ENCODE assay signal across 11 cellular contexts in the genomic region with DNA sequence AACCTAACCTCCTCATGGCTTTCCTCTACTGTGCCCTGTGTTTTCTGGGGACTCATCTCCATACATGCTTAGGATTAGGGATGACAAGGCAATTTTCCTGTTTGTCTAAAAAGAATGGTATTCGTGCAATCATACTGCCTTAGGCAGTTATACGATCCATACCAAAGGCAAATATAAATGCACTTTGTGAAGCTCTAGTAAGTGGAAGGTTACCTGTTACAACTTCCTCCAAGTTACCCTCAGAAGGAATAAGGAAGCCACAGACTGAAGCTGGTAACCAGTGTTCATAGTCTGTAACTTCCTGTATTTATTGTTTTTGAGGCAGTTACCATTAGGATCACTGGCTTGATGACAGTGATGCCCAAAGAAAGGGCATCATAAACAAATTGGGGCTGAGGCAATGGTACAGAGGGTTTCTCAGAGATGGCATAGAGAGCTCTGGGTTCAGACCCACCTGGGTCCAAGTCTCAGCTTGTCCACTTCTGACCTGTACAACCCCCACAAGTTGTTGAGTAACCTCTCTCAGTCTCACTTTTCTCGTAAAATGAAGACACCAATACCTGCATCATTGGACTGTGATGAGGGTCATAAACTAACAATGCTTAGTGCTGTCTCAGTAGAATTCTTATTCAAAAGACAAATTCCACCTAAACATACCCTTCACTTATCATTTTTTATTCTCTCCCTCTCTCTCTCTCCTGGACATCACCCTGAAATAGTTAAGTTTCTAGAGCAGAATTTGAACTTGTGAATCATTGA.
A peak's percentile ranks its signal among the peaks of the same experiment; 100 is the strongest.
DNase-seq lines count a peak whose midpoint lies in the region; ATAC-seq, FAIRE-seq and TF ChIP-seq lines count a peak whose summit lies in the region.
"Had no signal": no experiment of that assay in that cellular context is flagged by ENCODE, and none has a peak within 500 bp of the region (broad histone marks: within the 10 kb centered on the region; RNA-seq: fewer than 3 reads in every experiment).

No MANE protein-coding gene starts in this region.

- H3K9me3 ChIP-seq in esophagus muscularis mucosa (no peaks in the 10 kb centered on the region), adrenal gland (replicated peaks in 1 of 3) (no peaks in the 10 kb centered on the region), SK-N-SH (no peaks in the 10 kb centered on the region)
- H3K9me3 ChIP-seq: heart left ventricle had no signal

- H3K4me3 ChIP-seq in NB4 (ENCODE audit: low read depth, low read length) (no peak overlapping the region), esophagus muscularis mucosa (no peak overlapping the region), adrenal gland (no peak overlapping the region), SK-N-SH (ENCODE audit: low read depth in 2 of 2, low read length in 1 of 2) (no peak overlapping the region)
- H3K4me3 ChIP-seq: heart left ventricle had no signal

- H3K27ac Mint-ChIP-seq in activated naive CD8-positive, alpha-beta T cell treated with anti-CD3 and anti-CD28 coated beads, Interleukin-2, amount 50 U/mL, for 24 hours = peak overlapping the region; percentile 81
- peak overlapping the region; percentile 32 to 74 for H3K27ac Mint-ChIP-seq in natural killer cell

- H3K36me3 Mint-ChIP-seq in activated naive CD8-positive, alpha-beta T cell treated with anti-CD3 and anti-CD28 coated beads, Interleukin-2, amount 50 U/mL, for 24 hours (ENCODE audit: low read depth) = peaks cover 85% of the 10 kb centered on the region
- no peaks in the 10 kb centered on the region for H3K36me3 Mint-ChIP-seq in natural killer cell

- DNase-seq in GM18507 (ENCODE audit: extremely low spot score, insufficient read length, low read depth) (no peak), NB4 (ENCODE audit: low read depth) (peak; percentile 69), natural killer cell (no peak), dermis blood vessel endothelial cell (no peak), esophagus muscularis mucosa (ENCODE audit: extremely low spot score) (no peak), adrenal gland (no peak), SK-N-SH (no peak)
- no peak for DNase-seq in activated naive CD8-positive, alpha-beta T cell treated with anti-CD3 and anti-CD28 coated beads, Interleukin-2, amount 50 U/mL, for 24 hours
- DNase-seq: heart left ventricle, NCI-H146 had no signal

- H3K4me1 ChIP-seq in esophagus muscularis mucosa (peaks cover 0 to 21% (median 9%) of the 10 kb centered on the region in 4 donors), adrenal gland (replicated peaks in 1 of 2) (peaks cover 0 to 4% of the 10 kb centered on the region in 2 donors), SK-N-SH (ENCODE audit: control insufficient read depth in 1 of 2, insufficient read depth in 2 of 2, low read depth in 1 of 2, low read length in 1 of 2) (peaks cover 0 to 5% of the 10 kb centered on the region in 2 experiments; a peak in 2 of 4 replicates)

- no peak overlapping the region for H2AFZ ChIP-seq in SK-N-SH (ENCODE audit: low read depth)

- H3K36me3 ChIP-seq in esophagus muscularis mucosa (peaks cover 0 to 11% (median 0%) of the 10 kb centered on the region in 4 donors), adrenal gland (replicated peaks in 1 of 2) (no peaks in the 10 kb centered on the region), SK-N-SH (replicated peaks in 1 of 2; ENCODE audit: control insufficient read depth in 1 of 2, insufficient read depth in 2 of 2, low read length in 1 of 2) (no peaks in the 10 kb centered on the region)

- H3K27ac ChIP-seq in esophagus muscularis mucosa (replicated peaks in 1 of 4) (no peak overlapping the region), adrenal gland (peak overlapping the region in 1 of 5 donors; percentile 25), SK-N-SH (ENCODE audit: low read depth in 2 of 2, low read length in 1 of 2) (no peak overlapping the region)

- no peaks in the 10 kb centered on the region for H4K20me1 ChIP-seq in SK-N-SH (ENCODE audit: insufficient read depth)

- no peaks in the 10 kb centered on the region for H3K27me3 Mint-ChIP-seq in activated naive CD8-positive, alpha-beta T cell treated with anti-CD3 and anti-CD28 coated beads, Interleukin-2, amount 50 U/mL, for 24 hours
- H3K27me3 Mint-ChIP-seq in natural killer cell (ENCODE audit: low read depth in 2 of 2) = no peaks in the 10 kb centered on the region

- no peak for TF ChIP-seq EP300 in esophagus muscularis mucosa (IDR thresholded peaks at IDR 0.05)
- TF ChIP-seq EP300 in SK-N-SH (IDR thresholded peaks at IDR 0.05; ENCODE audit: borderline replicate concordance in 1 of 2, low read depth in 1 of 2, low read length in 1 of 2) = no peak

- peaks cover 14% of the 10 kb centered on the region for H3K9me3 Mint-ChIP-seq in activated naive CD8-positive, alpha-beta T cell treated with anti-CD3 and anti-CD28 coated beads, Interleukin-2, amount 50 U/mL, for 24 hours
- H3K9me3 Mint-ChIP-seq in natural killer cell = no peaks in the 10 kb centered on the region

- intact Hi-C loops in natural killer cell (cut with micrococcal nuclease) (no loop called here), esophagus muscularis mucosa (cut with DNase I) (no loop called here), adrenal gland (cut with DNase I) (no loop called here)

- H3K4me1 Mint-ChIP-seq in activated naive CD8-positive, alpha-beta T cell treated with anti-CD3 and anti-CD28 coated beads, Interleukin-2, amount 50 U/mL, for 24 hours = peaks cover 59% of the 10 kb centered on the region
- peaks cover 54 to 68% of the 10 kb centered on the region in 2 donors for H3K4me1 Mint-ChIP-seq in natural killer cell

- H3F3A ChIP-seq in SK-N-SH (replicated peaks; ENCODE audit: insufficient read depth) = no peaks in the 10 kb centered on the region

- H3K27me3 ChIP-seq in esophagus muscularis mucosa = no peaks in the 10 kb centered on the region
- H3K27me3 ChIP-seq in adrenal gland = no peaks in the 10 kb centered on the region
- no peaks in the 10 kb centered on the region for H3K27me3 ChIP-seq in SK-N-SH (ENCODE audit: insufficient read depth)
- H3K27me3 ChIP-seq: heart left ventricle had no signal

- ATAC-seq in activated naive CD8-positive, alpha-beta T cell treated with anti-CD3 and anti-CD28 coated beads, Interleukin-2, amount 50 U/mL, for 24 hours = no peak
- peak; percentile 40 to 77 (median 77) for ATAC-seq in natural killer cell

- POLR2A ChIA-PET in SK-N-SH (lab: Yijun Ruan, JAX) = no interaction called here

- H3K9me2 ChIP-seq in SK-N-SH = no peaks in the 10 kb centered on the region

- no peak overlapping the region for H3K9ac ChIP-seq in SK-N-SH

- FAIRE-seq in GM18507 (lab: Jason Lieb, UNC) = peak; percentile 55
- FAIRE-seq: H1 had no signal

- TF ChIP-seq POLR2A in NB4 (IDR thresholded peaks at IDR 0.05; ENCODE audit: extremely low read depth, insufficient read length) (no peak), esophagus muscularis mucosa (IDR thresholded peaks at IDR 0.05; ENCODE audit: low read depth) (no peak), adrenal gland (IDR thresholded peaks at IDR 0.05) (no peak)

- H3K4me2 ChIP-seq in SK-N-SH = no peak overlapping the region

- H3K79me2 ChIP-seq in SK-N-SH (ENCODE audit: insufficient read depth) = no peaks in the 10 kb centered on the region

- no peak for TF ChIP-seq CTCF in NB4 (IDR thresholded peaks at IDR 0.05; ENCODE audit: low read depth, low read length)
- TF ChIP-seq CTCF in natural killer cell (IDR thresholded peaks at IDR 0.05) = no peak
- TF ChIP-seq CTCF in esophagus muscularis mucosa (IDR thresholded peaks at IDR 0.05) = no peak
- TF ChIP-seq CTCF in adrenal gland (IDR thresholded peaks at IDR 0.05) = no peak
- TF ChIP-seq CTCF in SK-N-SH (IDR thresholded peaks at IDR 0.05) = no peak

- TF ChIP-seq RAD21 in SK-N-SH (IDR thresholded peaks at IDR 0.05; ENCODE audit: low read length) = no peak

- 85% methylated on average over 3 of the region's 3 CpGs for WGBS in esophagus muscularis mucosa
- WGBS in adrenal gland, 4 donors = 61 to 81% (median 76%) methylated on average over 3 of the region's 3 CpGs
- 45% methylated on average over 3 of the region's 3 CpGs for WGBS in SK-N-SH (ENCODE audit: low lambda C conversion rate)

- CTCF ChIA-PET in SK-N-SH (lab: Yijun Ruan, JAX) = interaction anchor here (1.1 to 2.0 kb wide), 4 partner anchors 10 to 185 kb away, joined by 3 to 7 read pairs (median 3); no protein-coding TSS in a partner anchor

- peak overlapping the region; percentile 19 for H3K4me3 Mint-ChIP-seq in activated naive CD8-positive, alpha-beta T cell treated with anti-CD3 and anti-CD28 coated beads, Interleukin-2, amount 50 U/mL, for 24 hours
- peak overlapping the region; percentile 72 for H3K4me3 Mint-ChIP-seq in natural killer cell

TF ChIP-seq in SK-N-SH, 30 proteins besides CTCF, POLR2A, EP300 and RAD21 (continues in another document):
- TF ChIP-seq SIN3A (IDR thresholded peaks at IDR 0.05; ENCODE audit: borderline replicate concordance, low read depth, low read length) = no peak
- no peak for TF ChIP-seq ELF1 (IDR thresholded peaks at IDR 0.05)
- TF ChIP-seq GATA2 (CRISPR knock-in tag; IDR thresholded peaks at IDR 0.05) = no peak
- TF ChIP-seq, protein P1, sequence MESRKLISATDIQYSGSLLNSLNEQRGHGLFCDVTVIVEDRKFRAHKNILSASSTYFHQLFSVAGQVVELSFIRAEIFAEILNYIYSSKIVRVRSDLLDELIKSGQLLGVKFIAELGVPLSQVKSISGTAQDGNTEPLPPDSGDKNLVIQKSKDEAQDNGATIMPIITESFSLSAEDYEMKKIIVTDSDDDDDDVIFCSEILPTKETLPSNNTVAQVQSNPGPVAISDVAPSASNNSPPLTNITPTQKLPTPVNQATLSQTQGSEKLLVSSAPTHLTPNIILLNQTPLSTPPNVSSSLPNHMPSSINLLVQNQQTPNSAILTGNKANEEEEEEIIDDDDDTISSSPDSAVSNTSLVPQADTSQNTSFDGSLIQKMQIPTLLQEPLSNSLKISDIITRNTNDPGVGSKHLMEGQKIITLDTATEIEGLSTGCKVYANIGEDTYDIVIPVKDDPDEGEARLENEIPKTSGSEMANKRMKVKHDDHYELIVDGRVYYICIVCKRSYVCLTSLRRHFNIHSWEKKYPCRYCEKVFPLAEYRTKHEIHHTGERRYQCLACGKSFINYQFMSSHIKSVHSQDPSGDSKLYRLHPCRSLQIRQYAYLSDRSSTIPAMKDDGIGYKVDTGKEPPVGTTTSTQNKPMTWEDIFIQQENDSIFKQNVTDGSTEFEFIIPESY (IDR thresholded peaks at IDR 0.05; ENCODE audit: borderline replicate concordance, low read depth) = no peak
- no peak for TF ChIP-seq TEAD4 (IDR thresholded peaks at IDR 0.05; ENCODE audit: borderline replicate concordance, insufficient read depth)
- no peak for TF ChIP-seq POLR2AphosphoS5 (IDR thresholded peaks at IDR 0.05; ENCODE audit: low read depth, low read length)
- TF ChIP-seq, protein P2, sequence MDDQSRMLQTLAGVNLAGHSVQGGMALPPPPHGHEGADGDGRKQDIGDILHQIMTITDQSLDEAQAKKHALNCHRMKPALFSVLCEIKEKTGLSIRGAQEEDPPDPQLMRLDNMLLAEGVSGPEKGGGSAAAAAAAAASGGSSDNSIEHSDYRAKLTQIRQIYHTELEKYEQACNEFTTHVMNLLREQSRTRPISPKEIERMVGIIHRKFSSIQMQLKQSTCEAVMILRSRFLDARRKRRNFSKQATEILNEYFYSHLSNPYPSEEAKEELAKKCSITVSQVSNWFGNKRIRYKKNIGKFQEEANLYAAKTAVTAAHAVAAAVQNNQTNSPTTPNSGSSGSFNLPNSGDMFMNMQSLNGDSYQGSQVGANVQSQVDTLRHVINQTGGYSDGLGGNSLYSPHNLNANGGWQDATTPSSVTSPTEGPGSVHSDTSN (IDR thresholded peaks at IDR 0.05) = no peak
- TF ChIP-seq MEF2A (IDR thresholded peaks at IDR 0.05; ENCODE audit: borderline replicate concordance, low read depth) = no peak
